Comparison of ENCODE assay signal across 19 cellular contexts in genomic region chr5:33737284-33737683, GRCh38.
"Had no signal": no experiment of that assay in that cellular context is flagged by ENCODE, and none has a peak within 500 bp of the region (broad histone marks: within the 10 kb centered on the region; RNA-seq: fewer than 3 reads in every experiment).

No MANE protein-coding gene starts in this region.

- H3K9me3 Mint-ChIP-seq: activated CD8-positive, alpha-beta T cell treated with anti-CD3 and anti-CD28 coated beads for 36 hours; activated naive CD8-positive, alpha-beta T cell treated with anti-CD3 and anti-CD28 coated beads, Interleukin-2, amount 10 ng/mL, durations not matched to agents 7 days and 5 days; activated T-cell treated with anti-CD3 and anti-CD28 coated beads, Interleukin-2, amount 50 U/mL, for 72 hours; activated T-helper 2 cell treated with anti-CD3 and anti-CD28 coated beads, Interferon-gamma antibody, Interleukin-2, Interleukin-4, amounts not matched to agents 10 μg/mL and 5 μg/mL and 100 μg/mL, durations not matched to agents 14 hours and 24 hours and 36 hours had no signal

- H3K4me1 Mint-ChIP-seq: activated naive CD8-positive, alpha-beta T cell treated with anti-CD3 and anti-CD28 coated beads, Interleukin-2, amount 10 ng/mL, durations not matched to agents 7 days and 5 days had no signal

- H3K36me3 Mint-ChIP-seq: activated naive CD8-positive, alpha-beta T cell treated with anti-CD3 and anti-CD28 coated beads, Interleukin-2, amount 10 ng/mL, durations not matched to agents 7 days and 5 days had no signal

- H3K9me3 ChIP-seq: adrenal gland had no signal

- H3K4me3 Mint-ChIP-seq: activated CD8-positive, alpha-beta T cell treated with anti-CD3 and anti-CD28 coated beads for 36 hours; activated naive CD8-positive, alpha-beta T cell treated with anti-CD3 and anti-CD28 coated beads, Interleukin-2, amount 10 ng/mL, durations not matched to agents 7 days and 5 days; activated T-cell treated with anti-CD3 and anti-CD28 coated beads, Interleukin-2, amount 50 U/mL, for 72 hours had no signal

- H3K27me3 ChIP-seq: adrenal gland had no signal

- H3K27ac ChIP-seq: KMS-11, SK-N-MC had no signal

- H3K4me3 ChIP-seq: adrenal gland, SK-N-MC had no signal

- H3K27ac Mint-ChIP-seq: activated CD8-positive, alpha-beta T cell treated with anti-CD3 and anti-CD28 coated beads for 36 hours; activated naive CD8-positive, alpha-beta T cell treated with anti-CD3 and anti-CD28 coated beads, Interleukin-2, amount 10 ng/mL, durations not matched to agents 7 days and 5 days; activated T-cell treated with anti-CD3 and anti-CD28 coated beads, Interleukin-2, amount 50 U/mL, for 72 hours; activated T-helper 2 cell treated with anti-CD3 and anti-CD28 coated beads, Interferon-gamma antibody, Interleukin-2, Interleukin-4, amounts not matched to agents 10 μg/mL and 5 μg/mL and 100 μg/mL, durations not matched to agents 14 hours and 24 hours and 36 hours had no signal

- H3K36me3 ChIP-seq: adrenal gland had no signal

- DNase-seq: activated CD4-positive, alpha-beta T cell treated with anti-CD3 and anti-CD28 coated beads for 4 hours; activated CD8-positive, alpha-beta memory T cell treated with anti-CD3 and anti-CD28 coated beads, Interleukin-2, amount 50 U/mL, for 4 hours; activated CD8-positive, alpha-beta T cell treated with anti-CD3 and anti-CD28 coated beads for 36 hours; activated naive CD4-positive, alpha-beta T cell treated with anti-CD3 and anti-CD28 coated beads, Interleukin-2, amount 50 U/mL, for 16 hours; activated naive CD8-positive, alpha-beta T cell treated with anti-CD3 and anti-CD28 coated beads, Interleukin-2, amount 10 ng/mL, durations not matched to agents 7 days and 5 days; activated T-cell treated with anti-CD3 and anti-CD28 coated beads, Interleukin-2, amount 50 U/mL, for 72 hours; adrenal gland; anterior cingulate cortex; central memory CD4-positive, alpha-beta T cell; NCI-H146; NCI-H187 treated with DMSO at 0.1 percent for 48 hours; NCI-H2081 treated with DMSO at 0.1 percent for 48 hours; NCI-H446; NCI-H524; SIG-M5; T-helper 1 cell had no signal
